In the genomic region with DNA sequence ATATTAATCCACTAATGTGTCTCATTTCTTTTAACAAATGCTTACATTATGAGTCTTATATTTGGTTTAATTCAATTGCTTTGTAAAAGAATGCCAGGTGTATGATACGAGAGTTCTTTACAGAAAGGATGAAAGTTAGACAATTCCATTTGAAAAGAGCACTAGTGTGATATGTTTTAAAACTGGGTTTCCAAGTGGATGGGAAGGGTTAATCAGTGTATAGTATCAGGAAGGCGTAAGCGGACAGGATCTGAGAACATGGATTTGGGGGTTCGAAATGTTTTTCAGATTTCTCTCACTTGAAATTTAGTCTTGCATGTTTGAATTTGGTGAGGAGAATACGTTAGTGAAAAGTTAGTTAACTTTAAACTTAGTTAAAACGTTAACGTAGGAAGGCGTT, we compare ENCODE assay signal across 10 cellular contexts. TPM values are rescaled to one million over a fixed set of nuclear protein-coding genes. Genes with fewer than 3 reads are reported as not detected.
A peak's percentile ranks its signal among the peaks of the same experiment; 100 is the strongest.
DNase-seq lines count a peak whose midpoint lies in the region; ATAC-seq lines count a peak whose summit lies in the region.
"Had no signal": no experiment of that assay in that cellular context is flagged by ENCODE, and none has a peak within 500 bp of the region (broad histone marks: within the 10 kb centered on the region; RNA-seq: fewer than 3 reads in every experiment).

No MANE protein-coding gene starts in this region.

- no peak for DNase-seq in mucosa of gallbladder (ENCODE audit: low spot score)
- no peak for DNase-seq in stimulated activated naive CD8-positive, alpha-beta T cell treated with anti-CD3 and anti-CD28 coated beads, Interleukin-15, Interleukin-2, amounts not matched to agents 100 U/mL and 50 U/mL, for 24 hours
- DNase-seq: KG1 had no signal

- H3K4me3 ChIP-seq in iPS-11a (ENCODE audit: low read depth, low read length) (peak overlapping the region; percentile 83), skeletal muscle satellite cell (ENCODE audit: low read length) (peak overlapping the region; percentile 95)

- peaks cover 46% of the 10 kb centered on the region for H3K4me1 Mint-ChIP-seq in activated T-helper 17 cell treated with anti-CD3 and anti-CD28 coated beads, Interleukin-2, amount 50 U/mL, for 72 hours

- peak overlapping the region; percentile 89 for H3K4me2 ChIP-seq in skeletal muscle satellite cell (ENCODE audit: low read length)

- H3K36me3 ChIP-seq in ES-I3 (ENCODE audit: insufficient read depth, low read length) (no peaks in the 10 kb centered on the region), skeletal muscle satellite cell (ENCODE audit: insufficient read depth, low read length) (peaks cover 26% of the 10 kb centered on the region)

- ATAC-seq in activated T-helper 17 cell treated with anti-CD3 and anti-CD28 coated beads, Interleukin-2, amount 50 U/mL, for 72 hours (replicated peaks): no peak
- ATAC-seq in HG03025 (IDR thresholded peaks at IDR 0.05; ENCODE audit: low FRiP score, unreplicated experiment): no peak
- ATAC-seq in stimulated activated naive CD8-positive, alpha-beta T cell treated with anti-CD3 and anti-CD28 coated beads, Interleukin-15, Interleukin-2, amounts not matched to agents 100 U/mL and 50 U/mL, for 24 hours: no peak
- no peak for ATAC-seq in GM21390 (IDR thresholded peaks at IDR 0.05; ENCODE audit: unreplicated experiment)

- H3K9me3 ChIP-seq in ES-I3 (ENCODE audit: control insufficient read depth, insufficient read depth, low read length) (no peaks in the 10 kb centered on the region), skeletal muscle satellite cell (replicated peaks; ENCODE audit: low read length) (no peaks in the 10 kb centered on the region)

- peaks cover 16% of the 10 kb centered on the region for H3K4me1 ChIP-seq in ES-I3 (ENCODE audit: insufficient read depth, low read length)
- H3K4me1 ChIP-seq in skeletal muscle satellite cell (ENCODE audit: control insufficient read depth, insufficient read depth, low read length): peaks cover 32% of the 10 kb centered on the region

- no peak overlapping the region for H3K27ac Mint-ChIP-seq in activated T-helper 17 cell treated with anti-CD3 and anti-CD28 coated beads, Interleukin-2, amount 50 U/mL, for 72 hours

- H3K9ac ChIP-seq in ES-I3 (ENCODE audit: low read depth, low read length) (peak overlapping the region; percentile 88; the same call in 1 of the 2 replicates), skeletal muscle satellite cell (ENCODE audit: low read depth, low read length) (peak overlapping the region; percentile 88)

- no peaks in the 10 kb centered on the region for H3K27me3 ChIP-seq in skeletal muscle satellite cell (ENCODE audit: control insufficient read depth, insufficient read depth, low read length)

- peak overlapping the region; percentile 76 for H3K4me3 Mint-ChIP-seq in activated T-helper 17 cell treated with anti-CD3 and anti-CD28 coated beads, Interleukin-2, amount 50 U/mL, for 72 hours

- no peaks in the 10 kb centered on the region for H3K27me3 Mint-ChIP-seq in activated T-helper 17 cell treated with anti-CD3 and anti-CD28 coated beads, Interleukin-2, amount 50 U/mL, for 72 hours
- H3K27me3 Mint-ChIP-seq: activated naive CD4-positive, alpha-beta T cell treated with anti-CD3 and anti-CD28 coated beads, Interleukin-2, amount 50 U/mL, for 24 hours had no signal

- H3K36me3 Mint-ChIP-seq in activated T-helper 17 cell treated with anti-CD3 and anti-CD28 coated beads, Interleukin-2, amount 50 U/mL, for 72 hours (ENCODE audit: low read depth): peaks cover 66% of the 10 kb centered on the region

- H3K9me3 Mint-ChIP-seq in activated T-helper 17 cell treated with anti-CD3 and anti-CD28 coated beads, Interleukin-2, amount 50 U/mL, for 72 hours: no peaks in the 10 kb centered on the region
- H3K9me3 Mint-ChIP-seq: activated naive CD4-positive, alpha-beta T cell treated with anti-CD3 and anti-CD28 coated beads, Interleukin-2, amount 50 U/mL, for 24 hours had no signal

RNA-seq across cellular contexts. Expression of a gene that starts 2.6 kb away (rescaled TPM):
- 10 to 100 TPM; 10.4 to 21.3 TPM for total RNA-seq in activated T-helper 17 cell treated with anti-CD3 and anti-CD28 coated beads, Interleukin-2, amount 50 U/mL, for 72 hours
- total RNA-seq in skeletal muscle satellite cell (2012; rRNA removed): 33.0 and 40.2 TPM in 2 replicates
- total RNA-seq in mucosa of gallbladder: 71.4 TPM
